Comparison of ENCODE assay signal across 18 cellular contexts in genomic region chr12:8554451-8555195, GRCh38. TPM values are rescaled to one million over a fixed set of nuclear protein-coding genes. Genes with fewer than 3 reads are reported as not detected.
DNase-seq lines count a peak whose midpoint lies in the region; ATAC-seq and TF ChIP-seq lines count a peak whose summit lies in the region.
"Had no signal": no experiment of that assay in that cellular context is flagged by ENCODE, and none has a peak within 500 bp of the region (broad histone marks: within the 10 kb centered on the region; RNA-seq: fewer than 3 reads in every experiment).

No MANE protein-coding gene starts in this region.

- H3K9me2 ChIP-seq in OCI-LY7 (ENCODE audit: insufficient read depth, low read length): no peaks in the 10 kb centered on the region

- no peak overlapping the region for H3K14ac ChIP-seq in IMR-90 (replicated peaks; ENCODE audit: low read depth, low read length)

- H3K36me3 Mint-ChIP-seq in natural killer cell: no peaks in the 10 kb centered on the region
- H3K36me3 Mint-ChIP-seq: brain, T-cell had no signal

- H3K23ac ChIP-seq in IMR-90 (ENCODE audit: low read depth, low read length): no peak overlapping the region

- no peaks in the 10 kb centered on the region for H3K9me3 Mint-ChIP-seq in natural killer cell
- H3K9me3 Mint-ChIP-seq: activated T-helper 17 cell treated with anti-CD3 and anti-CD28 coated beads, Interleukin-2, amount 50 U/mL, for 72 hours; brain; T-cell had no signal

- H3K36me3 ChIP-seq in IMR-90 (ENCODE audit: control insufficient read depth, insufficient read depth, low read length) (no peaks in the 10 kb centered on the region), mammary epithelial cell (ENCODE audit: insufficient read depth, low read length) (no peaks in the 10 kb centered on the region), OCI-LY7 (ENCODE audit: insufficient read depth, low read length) (no peaks in the 10 kb centered on the region), transverse colon (no peaks in the 10 kb centered on the region)
- H3K36me3 ChIP-seq: vagina had no signal

- CTCF ChIA-PET in IMR-90 (lab: Yijun Ruan, JAX): interaction anchor here (1.4 kb wide), 1 partner anchor 10 kb away, joined by 5 read pairs; no protein-coding TSS in a partner anchor
- CTCF ChIA-PET in mammary epithelial cell (lab: Charles Lee; ENCODE audit: low non-redundant PET): no interaction called here
- CTCF ChIA-PET in OCI-LY7 (lab: Charles Lee; ENCODE audit: unreplicated experiment): interaction anchor here (0.6 kb wide), 1 partner anchor 35 kb away, joined by 3 read pairs; no protein-coding TSS in a partner anchor

- intact Hi-C loops in IMR-90 (cut with micrococcal nuclease) (no loop called here), mammary epithelial cell (cut with micrococcal nuclease) (no loop called here), OCI-LY7 (cut with micrococcal nuclease; ENCODE audit: unreplicated experiment) (no loop called here), transverse colon (cut with DNase I; ENCODE audit: low total_unique reads) (no loop called here), natural killer cell (cut with micrococcal nuclease) (no loop called here)

- H2BK20ac ChIP-seq in IMR-90 (ENCODE audit: low read depth, low read length): no peak overlapping the region

- H3K9me1 ChIP-seq in IMR-90 (ENCODE audit: insufficient read depth, low read length): no peaks in the 10 kb centered on the region

- dilution Hi-C loops in IMR-90 (cut with HindIII; ENCODE audit: low sequenced_read_pairs, unreplicated experiment) (no loop called here), mammary epithelial cell (cut with HindIII; ENCODE audit: low sequenced_read_pairs) (no loop called here)

- H3K4me2 ChIP-seq in IMR-90 (ENCODE audit: low read depth, low read length) (no peak overlapping the region), mammary epithelial cell (ENCODE audit: insufficient read depth, low read depth, low read length) (no peak overlapping the region), OCI-LY7 (ENCODE audit: low read length) (no peak overlapping the region)

- no peak overlapping the region for H2BK15ac ChIP-seq in IMR-90 (ENCODE audit: low read depth, low read length)

- H3K4me1 ChIP-seq in IMR-90 (ENCODE audit: control insufficient read depth, insufficient read depth, low read length) (no peaks in the 10 kb centered on the region), mammary epithelial cell (ENCODE audit: insufficient read depth, low read length) (peaks cover 4% of the 10 kb centered on the region), OCI-LY7 (ENCODE audit: insufficient read depth, low read length, poor library complexity, severe bottlenecking) (peaks cover 4% of the 10 kb centered on the region), transverse colon (no peaks in the 10 kb centered on the region)
- H3K4me1 ChIP-seq: vagina had no signal

- no peaks in the 10 kb centered on the region for H3K27me3 ChIP-seq in IMR-90 (ENCODE audit: control insufficient read depth, insufficient read depth, low read length)
- no peaks in the 10 kb centered on the region for H3K27me3 ChIP-seq in mammary epithelial cell (ENCODE audit: insufficient read depth, low read length)
- no peaks in the 10 kb centered on the region for H3K27me3 ChIP-seq in transverse colon
- H3K27me3 ChIP-seq: vagina had no signal

- no peak for TF ChIP-seq RAD21 in IMR-90 (IDR thresholded peaks at IDR 0.05; ENCODE audit: low read length)

- H4K5ac ChIP-seq in IMR-90 (ENCODE audit: low read depth, low read length): no peak overlapping the region

- 71% methylated on average over 1 of the region's 5 CpGs; no CpG with 5 or more reads in 1 of the 2 experiments for WGBS in IMR-90 (ENCODE audit: extremely low coverage in 2 of 2, insufficient read length in 1 of 2), 2 experiments
- 71% methylated on average over 5 of the region's 5 CpGs for WGBS in mammary epithelial cell (ENCODE audit: low coverage, missing lambda C conversion rate)
- WGBS in transverse colon (ENCODE audit: low coverage in 1 of 2), 2 donors: 81 to 83% methylated on average over 4 to 5 of the region's 5 CpGs

- H3K79me1 ChIP-seq in IMR-90 (ENCODE audit: low read depth in 1 of 2, low read length in 2 of 2): no peaks in the 10 kb centered on the region

- H2BK120ac ChIP-seq in IMR-90 (ENCODE audit: low read depth, low read length): no peak overlapping the region

- POLR2A ChIA-PET in IMR-90 (lab: Charles Lee; ENCODE audit: unreplicated experiment): no interaction called here
- POLR2A ChIA-PET in OCI-LY7 (lab: Charles Lee): interaction anchor here (0.6 to 2.2 kb wide), 3 partner anchors 10 to 1102 kb away, joined by 3 to 8 read pairs (median 7); no protein-coding TSS in a partner anchor

- no peak overlapping the region for H3K4me3 ChIP-seq in IMR-90 (ENCODE audit: insufficient read depth, low read depth, low read length)
- H3K4me3 ChIP-seq in mammary epithelial cell (replicated peaks in 1 of 3; ENCODE audit: insufficient read depth in 1 of 3, low read depth in 2 of 3, low read length in 3 of 3): no peak overlapping the region
- no peak overlapping the region for H3K4me3 ChIP-seq in OCI-LY7 (ENCODE audit: low read depth, low read length, poor library complexity, severe bottlenecking)
- H3K4me3 ChIP-seq in transverse colon: no peak overlapping the region
- H3K4me3 ChIP-seq: vagina had no signal

- no peak overlapping the region for H3K18ac ChIP-seq in IMR-90 (ENCODE audit: low read depth, low read length)

- H2BK5ac ChIP-seq in IMR-90 (ENCODE audit: low read depth, low read length, poor library complexity, severe bottlenecking): no peak overlapping the region

- no peaks in the 10 kb centered on the region for H3K4me1 Mint-ChIP-seq in natural killer cell
- H3K4me1 Mint-ChIP-seq: activated T-helper 17 cell treated with anti-CD3 and anti-CD28 coated beads, Interleukin-2, amount 50 U/mL, for 72 hours; brain; T-cell had no signal

- no peak overlapping the region for H3K4ac ChIP-seq in IMR-90 (ENCODE audit: low read depth, low read length)

- ATAC-seq in IMR-90 (ENCODE audit: low read depth) (no peak), natural killer cell (no peak)
- ATAC-seq: activated T-helper 17 cell treated with anti-CD3 and anti-CD28 coated beads, Interleukin-2, amount 50 U/mL, for 72 hours; T-cell had no signal

- H3K27ac Mint-ChIP-seq in natural killer cell: no peak overlapping the region
- H3K27ac Mint-ChIP-seq: activated T-helper 17 cell treated with anti-CD3 and anti-CD28 coated beads, Interleukin-2, amount 50 U/mL, for 72 hours; brain; progenitor cell of endocrine pancreas; T-cell had no signal

- H3K56ac ChIP-seq in IMR-90 (ENCODE audit: extremely low read depth, insufficient read depth, low read length): no peak overlapping the region

- H2AFZ ChIP-seq in IMR-90 (replicated peaks; ENCODE audit: low read length, poor library complexity) (no peak overlapping the region), mammary epithelial cell (ENCODE audit: low read depth, low read length) (no peak overlapping the region), OCI-LY7 (ENCODE audit: low read length) (no peak overlapping the region)

- H4K91ac ChIP-seq in IMR-90 (ENCODE audit: insufficient read depth, low read depth, low read length): no peak overlapping the region

- no peak overlapping the region for H2AK9ac ChIP-seq in IMR-90 (replicated peaks; ENCODE audit: low read depth, low read length, poor library complexity)

- DNase-seq in AG20443 (ENCODE audit: low spot score): peak; percentile 16
- DNase-seq in IMR-90: peak; percentile 1
- DNase-seq in mammary epithelial cell: peak; percentile 39
- peak; percentile 66 for DNase-seq in islet precursor cell
- no peak for DNase-seq in NCI-H774 (lab: John Stamatoyannopoulos, UW)
- no peak for DNase-seq in OCI-LY7 (ENCODE audit: low spot score)
- no peak for DNase-seq in transverse colon
- no peak for DNase-seq in natural killer cell
- DNase-seq: DMS79; erythroblast; Karpas-422; NCI-H2107; stimulated activated CD4-positive, alpha-beta T cell treated with anti-CD3 and anti-CD28 coated beads, Interleukin-2, amount 100 ng/mL, for 24 hours; T-cell had no signal

- H3K9me3 ChIP-seq in IMR-90 (ENCODE audit: control insufficient read depth, insufficient read depth, low read length) (no peaks in the 10 kb centered on the region; the same call in 1 of the 2 replicates), mammary epithelial cell (replicated peaks; ENCODE audit: insufficient read depth, low read length) (no peaks in the 10 kb centered on the region), OCI-LY7 (ENCODE audit: low read length) (no peaks in the 10 kb centered on the region), transverse colon (no peaks in the 10 kb centered on the region)
- H3K9me3 ChIP-seq: vagina had no signal

- BruUV-seq in IMR-90 (replicated peaks; lab: Mats Ljungman, UMichigan) (no TSS peak), mammary epithelial cell (replicated peaks; lab: Mats Ljungman, UMichigan) (no TSS peak), OCI-LY7 (replicated peaks; lab: Mats Ljungman, UMichigan) (no TSS peak)

- H3K79me2 ChIP-seq in mammary epithelial cell (ENCODE audit: insufficient read depth, low read length): no peaks in the 10 kb centered on the region
- no peaks in the 10 kb centered on the region for H3K79me2 ChIP-seq in OCI-LY7 (ENCODE audit: insufficient read depth, low read depth, low read length)

- H3K4me3 Mint-ChIP-seq in natural killer cell: no peak overlapping the region
- H3K4me3 Mint-ChIP-seq: activated T-helper 17 cell treated with anti-CD3 and anti-CD28 coated beads, Interleukin-2, amount 50 U/mL, for 72 hours; brain; T-cell had no signal

- peaks cover 8 to 14% of the 10 kb centered on the region in 2 donors for H3K27me3 Mint-ChIP-seq in natural killer cell (ENCODE audit: low read depth in 2 of 2)
- H3K27me3 Mint-ChIP-seq: activated T-helper 17 cell treated with anti-CD3 and anti-CD28 coated beads, Interleukin-2, amount 50 U/mL, for 72 hours; brain; T-cell had no signal

- TF ChIP-seq CTCF in IMR-90 (conservative IDR thresholded peaks at IDR 0.05; ENCODE audit: low read depth, low read length) (no peak), mammary epithelial cell (conservative IDR thresholded peaks at IDR 0.05 in 1 of 2, IDR thresholded peaks at IDR 0.05 in 1 of 2; ENCODE audit: extremely low read depth in 1 of 2, insufficient read depth in 1 of 2, low read depth in 1 of 2, low read length in 2 of 2) (no peak), OCI-LY7 (conservative IDR thresholded peaks at IDR 0.05; ENCODE audit: low read length) (no peak), transverse colon (IDR thresholded peaks at IDR 0.05) (no peak), natural killer cell (IDR thresholded peaks at IDR 0.05) (no peak)

- TF ChIP-seq EP300 in transverse colon (IDR thresholded peaks at IDR 0.05; ENCODE audit: low read depth): no peak

- H3K9ac ChIP-seq in IMR-90 (ENCODE audit: low read depth, low read length) (no peak overlapping the region), mammary epithelial cell (ENCODE audit: insufficient read depth, low read length) (no peak overlapping the region)

- H4K8ac ChIP-seq in IMR-90 (ENCODE audit: low read depth in 2 of 2, low read length in 2 of 2): no peak overlapping the region

- H2AK5ac ChIP-seq in IMR-90 (ENCODE audit: low read depth, low read length): no peak overlapping the region

- H4K20me1 ChIP-seq in IMR-90 (ENCODE audit: insufficient read depth, low read length) (no peaks in the 10 kb centered on the region), mammary epithelial cell (ENCODE audit: insufficient read depth, low read length) (no peaks in the 10 kb centered on the region), OCI-LY7 (ENCODE audit: insufficient read depth, low read length) (no peaks in the 10 kb centered on the region)

- H3K27ac ChIP-seq in IMR-90 (ENCODE audit: insufficient read depth, low read length) (no peak overlapping the region), mammary epithelial cell (ENCODE audit: insufficient read depth, low read depth, low read length) (no peak overlapping the region), OCI-LY7 (ENCODE audit: low read depth, low read length, poor library complexity, severe bottlenecking) (no peak overlapping the region), transverse colon (no peak overlapping the region)
- H3K27ac ChIP-seq: vagina had no signal

- TF ChIP-seq POLR2A in IMR-90 (IDR thresholded peaks at IDR 0.05; ENCODE audit: low read depth, low read length): no peak
- TF ChIP-seq POLR2A in transverse colon (IDR thresholded peaks at IDR 0.05): no peak

- in situ Hi-C loops in IMR-90 (cut with MboI; ENCODE audit: low sequenced_read_pairs): no loop called here
- in situ Hi-C loops in mammary epithelial cell (cut with MboI; ENCODE audit: low sequenced_read_pairs in 2 of 2): no loop called here
- in situ Hi-C loops in transverse colon (cut with MboI; ENCODE audit: low pct_ligation_motif_present in 1 of 4, low pct_unique_long_range_greater_than_20kb in 1 of 4, low sequenced_read_pairs in 3 of 4): no loop called here

RNA-seq across cellular contexts. Expression of gene CLEC4E, which starts 13.9 kb away (rescaled TPM):
- total RNA-seq in IMR-90 (2012; rRNA removed) (not detected in 2 replicates), mammary epithelial cell (not detected), OCI-LY7 (2022) (not detected in 2 replicates), transverse colon (1 to 10 TPM in 1 of 4 donors, under 1 TPM in 1, not detected in 2; 0.96 to 5.4 TPM), natural killer cell (1 to 10 TPM in 2 of 3 donors, not detected in 1; 3.3 to 9.1 TPM)
- polyA plus RNA-seq in IMR-90 (2012; rRNA removed) (not detected in 2 replicates), mammary epithelial cell (not detected)
- not detected in 2 replicates for polyA plus RNA-seq in IMR-90 (2012; cell fraction: cytosol; rRNA removed)
- not detected in 2 replicates for polyA plus RNA-seq in IMR-90 (2012; cell fraction: nucleus; rRNA removed; ENCODE audit: low replicate concordance)
- not detected for polyA minus RNA-seq in mammary epithelial cell
- total RNA-seq in OCI-LY7 (2014; rRNA removed; shearing (Covaris generic)): not detected in 2 replicates
- total RNA-seq: activated T-helper 17 cell treated with anti-CD3 and anti-CD28 coated beads, Interleukin-2, amount 50 U/mL, for 72 hours; progenitor cell of endocrine pancreas; T-cell; vagina had no signal

RNA-seq across cellular contexts. Expression of gene CLEC4D, which starts 41.3 kb away (rescaled TPM):
- total RNA-seq in IMR-90 (2012; rRNA removed) (not detected in 2 replicates), mammary epithelial cell (not detected), OCI-LY7 (2022) (not detected in 2 replicates), transverse colon (not detected), natural killer cell (1 to 10 TPM in 1 of 3 donors, under 1 TPM in 1, not detected in 1; 0.50 to 1.7 TPM)
- polyA plus RNA-seq in IMR-90 (2012; rRNA removed) (not detected in 2 replicates), mammary epithelial cell (not detected)
- not detected in 2 replicates for polyA plus RNA-seq in IMR-90 (2012; cell fraction: cytosol; rRNA removed)
- polyA plus RNA-seq in IMR-90 (2012; cell fraction: nucleus; rRNA removed; ENCODE audit: low replicate concordance): not detected in 2 replicates
- not detected for polyA minus RNA-seq in mammary epithelial cell
- total RNA-seq in OCI-LY7 (2014; rRNA removed; shearing (Covaris generic)): not detected in 2 replicates
- total RNA-seq: activated T-helper 17 cell treated with anti-CD3 and anti-CD28 coated beads, Interleukin-2, amount 50 U/mL, for 72 hours; T-cell; vagina had no signal

RNA-seq across cellular contexts. Expression of gene AICDA, which starts 58.0 kb away (rescaled TPM):
- total RNA-seq in IMR-90 (2012; rRNA removed) (not detected in 2 replicates), mammary epithelial cell (not detected), OCI-LY7 (2022) (38.5 and 55.9 TPM in 2 replicates), transverse colon (not detected), natural killer cell (not detected)
- polyA plus RNA-seq in IMR-90 (2012; rRNA removed) (not detected in 2 replicates), mammary epithelial cell (not detected)
- not detected in 2 replicates for polyA plus RNA-seq in IMR-90 (2012; cell fraction: cytosol; rRNA removed)
- not detected in 2 replicates for polyA plus RNA-seq in IMR-90 (2012; cell fraction: nucleus; rRNA removed; ENCODE audit: low replicate concordance)
- polyA minus RNA-seq in mammary epithelial cell: not detected
- 30.0 and 32.4 TPM in 2 replicates for total RNA-seq in OCI-LY7 (2014; rRNA removed; shearing (Covaris generic))
- total RNA-seq: activated T-helper 17 cell treated with anti-CD3 and anti-CD28 coated beads, Interleukin-2, amount 50 U/mL, for 72 hours; progenitor cell of endocrine pancreas; vagina had no signal

Comparison
In these comparisons a context has a peak if more than half of its experiments do, and no peak if none do; other contexts are left out.
1. DNase-seq: peak in AG20443 (single experiment), IMR-90 (single experiment), mammary epithelial cell (single experiment) and islet precursor cell (single experiment); none in NCI-H774 (single experiment), OCI-LY7 (single experiment), transverse colon (single experiment) and natural killer cell (single experiment).
2. RNA of gene AICDA, which starts 58.0 kb away (total RNA-seq): 30.0 to 55.9 TPM in OCI-LY7; not detected in IMR-90, not detected in mammary epithelial cell, not detected in transverse colon and not detected in natural killer cell; every median in the first group is over 10 times any median in the second.